In genomic region chr1:219432191-219432606, GRCh38 we compare ENCODE assay signal across 1 cellular context.
TF ChIP-seq lines count a peak whose summit lies in the region.

No MANE protein-coding gene starts in this region.

TF ChIP-seq in GM23338, 12 proteins besides CTCF, POLR2A, EP300 and RAD21 (continued from another document):
- TF ChIP-seq REST (IDR thresholded peaks at IDR 0.05; ENCODE audit: unreplicated experiment): no peak
- no peak for TF ChIP-seq CREB1 (CRISPR knock-in tag; IDR thresholded peaks at IDR 0.05; ENCODE audit: low read depth)
- TF ChIP-seq EZH2 (IDR thresholded peaks at IDR 0.05; ENCODE audit: low read depth, unreplicated experiment): no peak
- no peak for TF ChIP-seq ETS1 (IDR thresholded peaks at IDR 0.05)
- no peak for TF ChIP-seq NANOG (IDR thresholded peaks at IDR 0.05; ENCODE audit: borderline replicate concordance)
- TF ChIP-seq ZNF114 (CRISPR knock-in tag; IDR thresholded peaks at IDR 0.05): no peak
